Comparison of ENCODE assay signal across 1 cellular context in genomic region chr3:147420361-147421183, GRCh38.
TF ChIP-seq lines count a peak whose summit lies in the region.

No MANE protein-coding gene starts in this region.

TF ChIP-seq in GM23338, 12 proteins besides CTCF, POLR2A, EP300 and RAD21 (continued from another document):
- TF ChIP-seq, protein P1, sequence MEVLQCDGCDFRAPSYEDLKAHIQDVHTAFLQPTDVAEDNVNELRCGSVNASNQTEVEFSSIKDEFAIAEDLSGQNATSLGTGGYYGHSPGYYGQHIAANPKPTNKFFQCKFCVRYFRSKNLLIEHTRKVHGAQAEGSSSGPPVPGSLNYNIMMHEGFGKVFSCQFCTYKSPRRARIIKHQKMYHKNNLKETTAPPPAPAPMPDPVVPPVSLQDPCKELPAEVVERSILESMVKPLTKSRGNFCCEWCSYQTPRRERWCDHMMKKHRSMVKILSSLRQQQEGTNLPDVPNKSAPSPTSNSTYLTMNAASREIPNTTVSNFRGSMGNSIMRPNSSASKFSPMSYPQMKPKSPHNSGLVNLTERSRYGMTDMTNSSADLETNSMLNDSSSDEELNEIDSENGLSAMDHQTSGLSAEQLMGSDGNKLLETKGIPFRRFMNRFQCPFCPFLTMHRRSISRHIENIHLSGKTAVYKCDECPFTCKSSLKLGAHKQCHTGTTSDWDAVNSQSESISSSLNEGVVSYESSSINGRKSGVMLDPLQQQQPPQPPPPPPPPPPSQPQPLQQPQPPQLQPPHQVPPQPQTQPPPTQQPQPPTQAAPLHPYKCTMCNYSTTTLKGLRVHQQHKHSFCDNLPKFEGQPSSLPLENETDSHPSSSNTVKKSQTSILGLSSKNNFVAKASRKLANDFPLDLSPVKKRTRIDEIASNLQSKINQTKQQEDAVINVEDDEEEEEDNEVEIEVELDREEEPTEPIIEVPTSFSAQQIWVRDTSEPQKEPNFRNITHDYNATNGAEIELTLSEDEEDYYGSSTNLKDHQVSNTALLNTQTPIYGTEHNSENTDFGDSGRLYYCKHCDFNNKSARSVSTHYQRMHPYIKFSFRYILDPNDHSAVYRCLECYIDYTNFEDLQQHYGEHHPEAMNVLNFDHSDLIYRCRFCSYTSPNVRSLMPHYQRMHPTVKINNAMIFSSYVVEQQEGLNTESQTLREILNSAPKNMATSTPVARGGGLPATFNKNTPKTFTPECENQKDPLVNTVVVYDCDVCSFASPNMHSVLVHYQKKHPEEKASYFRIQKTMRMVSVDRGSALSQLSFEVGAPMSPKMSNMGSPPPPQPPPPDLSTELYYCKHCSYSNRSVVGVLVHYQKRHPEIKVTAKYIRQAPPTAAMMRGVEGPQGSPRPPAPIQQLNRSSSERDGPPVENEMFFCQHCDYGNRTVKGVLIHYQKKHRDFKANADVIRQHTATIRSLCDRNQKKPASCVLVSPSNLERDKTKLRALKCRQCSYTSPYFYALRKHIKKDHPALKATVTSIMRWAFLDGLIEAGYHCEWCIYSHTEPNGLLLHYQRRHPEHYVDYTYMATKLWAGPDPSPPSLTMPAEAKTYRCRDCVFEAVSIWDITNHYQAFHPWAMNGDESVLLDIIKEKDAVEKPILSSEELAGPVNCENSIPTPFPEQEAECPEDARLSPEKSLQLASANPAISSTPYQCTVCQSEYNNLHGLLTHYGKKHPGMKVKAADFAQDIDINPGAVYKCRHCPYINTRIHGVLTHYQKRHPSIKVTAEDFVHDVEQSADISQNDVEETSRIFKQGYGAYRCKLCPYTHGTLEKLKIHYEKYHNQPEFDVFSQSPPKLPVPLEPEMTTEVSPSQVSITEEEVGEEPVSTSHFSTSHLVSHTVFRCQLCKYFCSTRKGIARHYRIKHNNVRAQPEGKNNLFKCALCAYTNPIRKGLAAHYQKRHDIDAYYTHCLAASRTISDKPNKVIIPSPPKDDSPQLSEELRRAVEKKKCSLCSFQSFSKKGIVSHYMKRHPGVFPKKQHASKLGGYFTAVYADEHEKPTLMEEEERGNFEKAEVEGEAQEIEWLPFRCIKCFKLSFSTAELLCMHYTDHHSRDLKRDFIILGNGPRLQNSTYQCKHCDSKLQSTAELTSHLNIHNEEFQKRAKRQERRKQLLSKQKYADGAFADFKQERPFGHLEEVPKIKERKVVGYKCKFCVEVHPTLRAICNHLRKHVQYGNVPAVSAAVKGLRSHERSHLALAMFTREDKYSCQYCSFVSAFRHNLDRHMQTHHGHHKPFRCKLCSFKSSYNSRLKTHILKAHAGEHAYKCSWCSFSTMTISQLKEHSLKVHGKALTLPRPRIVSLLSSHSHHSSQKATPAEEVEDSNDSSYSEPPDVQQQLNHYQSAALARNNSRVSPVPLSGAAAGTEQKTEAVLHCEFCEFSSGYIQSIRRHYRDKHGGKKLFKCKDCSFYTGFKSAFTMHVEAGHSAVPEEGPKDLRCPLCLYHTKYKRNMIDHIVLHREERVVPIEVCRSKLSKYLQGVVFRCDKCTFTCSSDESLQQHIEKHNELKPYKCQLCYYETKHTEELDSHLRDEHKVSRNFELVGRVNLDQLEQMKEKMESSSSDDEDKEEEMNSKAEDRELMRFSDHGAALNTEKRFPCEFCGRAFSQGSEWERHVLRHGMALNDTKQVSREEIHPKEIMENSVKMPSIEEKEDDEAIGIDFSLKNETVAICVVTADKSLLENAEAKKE (CRISPR knock-in tag; IDR thresholded peaks at IDR 0.05): no peak
- TF ChIP-seq STAT1 (IDR thresholded peaks at IDR 0.05; ENCODE audit: unreplicated experiment) (no peak), EZH2 (IDR thresholded peaks at IDR 0.05; ENCODE audit: low read depth, unreplicated experiment) (peak; percentile 72), EZH2phosphoT487 (IDR thresholded peaks at IDR 0.05; ENCODE audit: unreplicated experiment) (peak; percentile 21), ZNF331 (CRISPR knock-in tag; IDR thresholded peaks at IDR 0.05; ENCODE audit: low read depth) (no peak), ZNF114 (CRISPR knock-in tag; IDR thresholded peaks at IDR 0.05) (no peak)
- TF ChIP-seq, protein P2, sequence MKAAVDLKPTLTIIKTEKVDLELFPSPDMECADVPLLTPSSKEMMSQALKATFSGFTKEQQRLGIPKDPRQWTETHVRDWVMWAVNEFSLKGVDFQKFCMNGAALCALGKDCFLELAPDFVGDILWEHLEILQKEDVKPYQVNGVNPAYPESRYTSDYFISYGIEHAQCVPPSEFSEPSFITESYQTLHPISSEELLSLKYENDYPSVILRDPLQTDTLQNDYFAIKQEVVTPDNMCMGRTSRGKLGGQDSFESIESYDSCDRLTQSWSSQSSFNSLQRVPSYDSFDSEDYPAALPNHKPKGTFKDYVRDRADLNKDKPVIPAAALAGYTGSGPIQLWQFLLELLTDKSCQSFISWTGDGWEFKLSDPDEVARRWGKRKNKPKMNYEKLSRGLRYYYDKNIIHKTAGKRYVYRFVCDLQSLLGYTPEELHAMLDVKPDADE (IDR thresholded peaks at IDR 0.05): no peak
